8 cellular contexts compared by ENCODE assay signal in genomic region chr2:148887349-148888002, GRCh38. TPM values are rescaled to one million over a fixed set of nuclear protein-coding genes. Genes with fewer than 3 reads are reported as not detected.
A peak's percentile ranks its signal among the peaks of the same experiment; 100 is the strongest.
DNase-seq lines count a peak whose midpoint lies in the region; ATAC-seq and TF ChIP-seq lines count a peak whose summit lies in the region.

No MANE protein-coding gene starts in this region.

- H3K4me1 ChIP-seq in ACC112 (ENCODE audit: control insufficient read depth, insufficient read depth, low read length, unreplicated experiment): no peaks in the 10 kb centered on the region
- H3K4me1 ChIP-seq in mucosa of stomach (ENCODE audit: control insufficient read depth, insufficient read depth, low read length): no peaks in the 10 kb centered on the region

- TF ChIP-seq CTCF in brain microvascular endothelial cell (IDR thresholded peaks at IDR 0.05; ENCODE audit: low read depth, low read length, missing control alignments): no peak

- no peaks in the 10 kb centered on the region for H3K79me2 ChIP-seq in ACC112 (ENCODE audit: control insufficient read depth, insufficient read depth, low read length, unreplicated experiment)

- H3K27ac ChIP-seq in ACC112 (ENCODE audit: low read depth, low read length): no peak overlapping the region
- H3K27ac ChIP-seq in brain microvascular endothelial cell: no peak overlapping the region

- H3K27me3 ChIP-seq in ACC112 (ENCODE audit: insufficient read depth, low read length) (peaks cover 79% of the 10 kb centered on the region), MG63 (peaks cover 20% of the 10 kb centered on the region), brain microvascular endothelial cell (replicated peaks) (peaks cover 19% of the 10 kb centered on the region), mucosa of stomach (ENCODE audit: control insufficient read depth, insufficient read depth, low read length) (peaks cover 39% of the 10 kb centered on the region)

- no peak for ATAC-seq in GM21367 (IDR thresholded peaks at IDR 0.05; ENCODE audit: unreplicated experiment)

- H3K9me3 ChIP-seq in MG63 (peaks cover under 1% of the 10 kb centered on the region; the same call in 1 of the 2 replicates), mucosa of stomach (ENCODE audit: control insufficient read depth, low read length) (peaks cover 4% of the 10 kb centered on the region)

- peak overlapping the region; percentile 17 for H3K9ac ChIP-seq in mucosa of stomach (ENCODE audit: low read length)

- H2AFZ ChIP-seq in ACC112 (ENCODE audit: low read length, unreplicated experiment): peak overlapping the region; percentile 52

- H3K4me3 ChIP-seq in ACC112 (ENCODE audit: low read depth, low read length) (peak overlapping the region; percentile 74), MG63 (peak overlapping the region; percentile 39), brain microvascular endothelial cell (ENCODE audit: low read depth, low read length) (peak overlapping the region; percentile 34), mucosa of stomach (ENCODE audit: low read length) (no peak overlapping the region)

- no peak for DNase-seq in MG63
- no peak for DNase-seq in brain microvascular endothelial cell
- DNase-seq in stimulated activated CD4-positive, alpha-beta T cell treated with anti-CD3 and anti-CD28 coated beads, Interleukin-4, amount 100 ng/mL, for 4 hours: no peak
- no peak for DNase-seq in NAMALWA (ENCODE audit: low spot score)
- DNase-seq in mesenteric fat pad (ENCODE audit: low spot score): no peak

- H3K36me3 ChIP-seq in ACC112 (ENCODE audit: insufficient read depth, low read length): no peaks in the 10 kb centered on the region
- H3K36me3 ChIP-seq in MG63: no peaks in the 10 kb centered on the region
- H3K36me3 ChIP-seq in brain microvascular endothelial cell (replicated peaks): no peaks in the 10 kb centered on the region
- H3K36me3 ChIP-seq in mucosa of stomach (ENCODE audit: control insufficient read depth, insufficient read depth, low read length): no peaks in the 10 kb centered on the region

- in situ Hi-C loops in brain microvascular endothelial cell (cut with HindIII; ENCODE audit: low pct_ligation_motif_present, low sequenced_read_pairs): no loop called here

RNA-seq across cellular contexts. Expression of gene KIF5C, which starts 12.4 kb away (rescaled TPM):
- 0.13 and 0.96 TPM in 2 replicates for total RNA-seq in MG63 (2014; rRNA removed; shearing (Covaris generic); ENCODE audit: low replicate concordance)
- total RNA-seq in mesenteric fat pad: 0.84 TPM
